ENCODE assay signal across 26 cellular contexts in genomic region chr5:126863402-126863801, GRCh38.
"Had no signal": no experiment of that assay in that cellular context is flagged by ENCODE, and none has a peak within 500 bp of the region (broad histone marks: within the 10 kb centered on the region; RNA-seq: fewer than 3 reads in every experiment).

No MANE protein-coding gene starts in this region.

- H3K4me3 ChIP-seq: left lung, lower lobe of right lung, ovary, sigmoid colon, skin epidermis, stomach, thyroid gland, transverse colon, upper lobe of left lung, vagina had no signal

- ATAC-seq: left colon; left lung; lower lobe of right lung; natural killer cell; right cardiac atrium; stimulated activated naive CD8-positive, alpha-beta T cell treated with anti-CD3 and anti-CD28 coated beads, Interleukin-15, Interleukin-2, amounts not matched to agents 100 U/mL and 50 U/mL, for 24 hours had no signal

- H3K9me3 ChIP-seq: left lung, lower lobe of right lung, ovary, sigmoid colon, stomach, testis, thyroid gland, transverse colon, upper lobe of left lung, vagina had no signal

- H3K27me3 ChIP-seq: left lung, ovary, testis, thyroid gland, transverse colon, upper lobe of left lung, vagina had no signal

- H3K4me1 ChIP-seq: left lung, lower lobe of right lung, testis, thyroid gland, transverse colon, upper lobe of left lung, vagina had no signal

- DNase-seq: hypothalamus; immature natural killer cell; kidney; left colon; left lung; lower lobe of right lung; mammary epithelial cell; naive B cell; natural killer cell; ovary; retina; right cardiac atrium; sigmoid colon; stimulated activated CD4-positive, alpha-beta T cell treated with anti-CD3 and anti-CD28 coated beads, Interleukin-12 subunit alpha, Interleukin-12 subunit beta, amount 100 ng/mL, for 4 hours; stimulated activated CD4-positive, alpha-beta T cell treated with anti-CD3 and anti-CD28 coated beads, Interleukin-15, amount 100 ng/mL, for 24 hours; stimulated activated CD4-positive, alpha-beta T cell treated with anti-CD3 and anti-CD28 coated beads, Interleukin-2, amount 100 ng/mL, for 24 hours; stimulated activated CD4-positive, alpha-beta T cell treated with anti-CD3 and anti-CD28 coated beads, Interleukin-4, amount 100 ng/mL, for 1 hour; stimulated activated naive B cell treated with anti-CD40 and anti-IgM and Interleukin-4, amounts not matched to agents 10 μg/mL and 1 μg/mL and 100 μg/mL, for 72 hours; stimulated activated naive CD8-positive, alpha-beta T cell treated with anti-CD3 and anti-CD28 coated beads, Interleukin-15, Interleukin-2, amounts not matched to agents 100 U/mL and 50 U/mL, for 24 hours; stomach; thyroid gland; transverse colon; upper lobe of left lung had no signal

- H3K36me3 ChIP-seq: left lung, lower lobe of right lung, ovary, sigmoid colon, stomach, thyroid gland, transverse colon, upper lobe of left lung, vagina had no signal

- H3K27ac ChIP-seq: left lung, lower lobe of right lung, ovary, sigmoid colon, skin epidermis, stomach, testis, thyroid gland, transverse colon, upper lobe of left lung, vagina had no signal
